In genomic region chr10:68075550-68076004, GRCh38 we compare ENCODE assay signal across 9 cellular contexts. TPM values are rescaled to one million over a fixed set of nuclear protein-coding genes. Genes with fewer than 3 reads are reported as not detected.
DNase-seq lines count a peak whose midpoint lies in the region; ATAC-seq, FAIRE-seq and TF ChIP-seq lines count a peak whose summit lies in the region.
"Had no signal": no experiment of that assay in that cellular context is flagged by ENCODE, and none has a peak within 500 bp of the region (broad histone marks: within the 10 kb centered on the region; RNA-seq: fewer than 3 reads in every experiment).

No MANE protein-coding gene starts in this region.

- H3K9ac ChIP-seq in adipocyte (ENCODE audit: low read length): peak overlapping the region; percentile 77
- peak overlapping the region; percentile 37; the same call in 1 of the 2 replicates for H3K9ac ChIP-seq in HepG2 (ENCODE audit: insufficient read depth, low read depth, low read length)

- no peak overlapping the region for H3K27ac ChIP-seq in HepG2 (ENCODE audit: extremely low read length, insufficient read depth, low read length)
- H3K27ac ChIP-seq in tibial artery: peak overlapping the region; percentile 64 to 99

- peaks cover 40% of the 10 kb centered on the region for H3K79me2 ChIP-seq in HepG2 (ENCODE audit: insufficient read depth, low read length)

- H3K27me3 Mint-ChIP-seq in activated naive CD4-positive, alpha-beta T cell treated with anti-CD3 and anti-CD28 coated beads for 36 hours (ENCODE audit: low read depth): no peaks in the 10 kb centered on the region

- no peaks in the 10 kb centered on the region for H3K9me3 Mint-ChIP-seq in activated naive CD4-positive, alpha-beta T cell treated with anti-CD3 and anti-CD28 coated beads for 36 hours

- no peak for DNase-seq in activated naive CD4-positive, alpha-beta T cell treated with anti-CD3 and anti-CD28 coated beads for 36 hours
- DNase-seq in activated naive CD4-positive, alpha-beta T cell (lab: John Stamatoyannopoulos, UW): no peak
- DNase-seq in adipocyte (ENCODE audit: low read depth) (no peak), HepG2 (ENCODE audit: low spot score) (no peak), tibial artery (no peak), NCI-H345 treated with DMSO at 0.1 percent for 48 hours (lab: John Stamatoyannopoulos, UW; ENCODE audit: unreplicated experiment) (no peak), T-helper 9 cell (no peak)

- H3K4me3 Mint-ChIP-seq in activated naive CD4-positive, alpha-beta T cell treated with anti-CD3 and anti-CD28 coated beads for 36 hours: peak overlapping the region; percentile 97

- no peaks in the 10 kb centered on the region for H3K9me3 ChIP-seq in adipocyte (ENCODE audit: control insufficient read depth, low read length)
- no peaks in the 10 kb centered on the region for H3K9me3 ChIP-seq in HepG2 (ENCODE audit: low read length)
- H3K9me3 ChIP-seq in tibial artery: no peaks in the 10 kb centered on the region

- peaks cover 32% of the 10 kb centered on the region for H3K4me1 Mint-ChIP-seq in activated naive CD4-positive, alpha-beta T cell treated with anti-CD3 and anti-CD28 coated beads for 36 hours (ENCODE audit: low read depth)

- ATAC-seq in HepG2: no peak
- ATAC-seq in GM18520 (IDR thresholded peaks at IDR 0.05; ENCODE audit: unreplicated experiment): no peak

- no peak for TF ChIP-seq POLR2A in HepG2 (IDR thresholded peaks at IDR 0.05; ENCODE audit: insufficient read depth in 1 of 2, low read depth in 2 of 2, low read length in 2 of 2)

- H2AFZ ChIP-seq in HepG2 (ENCODE audit: low read length): peak overlapping the region; percentile 100

- H3K27me3 ChIP-seq in adipocyte (replicated peaks; ENCODE audit: control insufficient read depth, insufficient read depth, low read length) (no peaks in the 10 kb centered on the region), HepG2 (ENCODE audit: control insufficient read depth in 1 of 2, insufficient read depth in 2 of 2, low read length in 2 of 2) (no peaks in the 10 kb centered on the region), tibial artery (no peaks in the 10 kb centered on the region)

- in situ Hi-C loops in HepG2 (cut with HindIII; ENCODE audit: extremely low pct_ligation_motif_present, low pct_unique_long_range_greater_than_20kb): no loop called here

- H3K36me3 Mint-ChIP-seq in activated naive CD4-positive, alpha-beta T cell treated with anti-CD3 and anti-CD28 coated beads for 36 hours (ENCODE audit: low read depth): peaks cover 6% of the 10 kb centered on the region

- POLR2A ChIA-PET in HepG2 (lab: Yijun Ruan, JAX): no interaction called here

- 33% methylated on average over 3 of the region's 3 CpGs for WGBS in HepG2 (ENCODE audit: low lambda C conversion rate)

- no TSS peak for BruUV-seq in HepG2 (replicated peaks; lab: Mats Ljungman, UMichigan)

- H3K27ac Mint-ChIP-seq in activated naive CD4-positive, alpha-beta T cell treated with anti-CD3 and anti-CD28 coated beads for 36 hours: peak overlapping the region; percentile 87

- TF ChIP-seq RAD21 in HepG2 (CRISPR knock-in tag; IDR thresholded peaks at IDR 0.05): no peak

- no peaks in the 10 kb centered on the region; the same call in 1 of the 2 replicates for H4K20me1 ChIP-seq in HepG2 (ENCODE audit: insufficient read depth, low read length)

- H3K4me3 ChIP-seq in adipocyte (ENCODE audit: low read length): peak overlapping the region; percentile 76
- peak overlapping the region in 1 of 3 experiments; percentile 53; a peak in 2 of 6 replicates for H3K4me3 ChIP-seq in HepG2 (replicated peaks in 1 of 3; ENCODE audit: insufficient read depth in 1 of 3, low read depth in 2 of 3, low read length in 3 of 3)
- H3K4me3 ChIP-seq in tibial artery: peak overlapping the region; percentile 72 to 99

- TF ChIP-seq CTCF in HepG2 (CRISPR knock-in tag; IDR thresholded peaks at IDR 0.05): no peak
- no peak for TF ChIP-seq CTCF in tibial artery (IDR thresholded peaks at IDR 0.05)

- peak overlapping the region; percentile 78 for H3K4me2 ChIP-seq in HepG2 (ENCODE audit: low read depth, low read length)

- FAIRE-seq in HepG2 (lab: Jason Lieb, UNC): no peak
- FAIRE-seq: G401.6 had no signal

- peaks cover 27% of the 10 kb centered on the region for H3K4me1 ChIP-seq in adipocyte (ENCODE audit: control insufficient read depth, insufficient read depth, low read length)
- peaks cover 37% of the 10 kb centered on the region for H3K4me1 ChIP-seq in HepG2 (ENCODE audit: insufficient read depth, low read length)
- peaks cover 0 to 37% (median 15%) of the 10 kb centered on the region in 4 donors for H3K4me1 ChIP-seq in tibial artery

- CTCF ChIA-PET in activated naive CD4-positive, alpha-beta T cell treated with anti-CD3 and anti-CD28 coated beads for 36 hours (lab: Charles Lee): interaction anchor here (0.6 kb wide), 2 partner anchors 171 to 258 kb away, joined by 3 to 6 read pairs; no protein-coding TSS in a partner anchor
- CTCF ChIA-PET in HepG2 (lab: Yijun Ruan, JAX; ENCODE audit: low intra/inter-chr PET ratio, low total read pairs): no interaction called here

- H3K36me3 ChIP-seq in adipocyte (ENCODE audit: control insufficient read depth, insufficient read depth, low read length, severe bottlenecking) (no peaks in the 10 kb centered on the region), HepG2 (replicated peaks in 1 of 2; ENCODE audit: control insufficient read depth in 1 of 2, insufficient read depth in 2 of 2, low read length in 2 of 2) (0 out of 5 replicates have a peak, but pooled peaks cover 0 to 10% of the 10 kb centered on the region in 2 experiments), tibial artery (no peaks in the 10 kb centered on the region)

- intact Hi-C loops in activated naive CD4-positive, alpha-beta T cell treated with anti-CD3 and anti-CD28 coated beads for 36 hours (cut with micrococcal nuclease): loop anchor here (1.0 to 5.0 kb wide), 7 partner anchors 191 to 825 kb away; partner anchors contain the start of genes CCAR1, DDX50, SIRT1 and SLC25A16
- intact Hi-C loops in HepG2 (cut with micrococcal nuclease; ENCODE audit: unreplicated experiment) (loop anchor here (10.0 kb wide), 2 partner anchors 51 to 221 kb away; no protein-coding TSS in a partner anchor), tibial artery (cut with DNase I; ENCODE audit: low total_unique reads) (loop anchor here (10.0 kb wide), 2 partner anchors 191 to 259 kb away; partner anchors contain the start of genes HNRNPH3, PBLD and SIRT1)

- TF ChIP-seq EP300 in HepG2 (IDR thresholded peaks at IDR 0.05; ENCODE audit: low read depth in 2 of 2, low read length in 2 of 2): no peak
- TF ChIP-seq EP300 in HepG2 (CRISPR knock-in tag; IDR thresholded peaks at IDR 0.05; ENCODE audit: borderline replicate concordance): no peak

RNA-seq across cellular contexts. Expression of gene HERC4, which starts 0.5 kb away (rescaled TPM):
- total RNA-seq in activated naive CD4-positive, alpha-beta T cell treated with anti-CD3 and anti-CD28 coated beads for 36 hours: 10 to 100 TPM; 42.2 to 45.0 TPM
- 20.0 and 20.2 TPM in 2 replicates for total RNA-seq in HepG2 (2016; rRNA removed; fragmentation: Illumina TruSeq; extraction: Trizol)
- 13.3 and 16.7 TPM in 2 replicates for total RNA-seq in HepG2 (2016; cell fraction: cytosol; rRNA removed; fragmentation: Illumina TruSeq; extraction: Trizol; ENCODE audit: low read depth)
- 19.5 and 21.2 TPM in 2 replicates for total RNA-seq in HepG2 (2016; cell fraction: insoluble cytoplasmic fraction; rRNA removed; fragmentation: Illumina TruSeq; extraction: Trizol)
- total RNA-seq in HepG2 (2016; cell fraction: membrane; rRNA removed; fragmentation: Illumina TruSeq; extraction: Trizol): 12.0 and 14.9 TPM in 2 replicates
- total RNA-seq in HepG2 (2016; cell fraction: nucleus; rRNA removed; fragmentation: Illumina TruSeq; extraction: Trizol): 40.9 and 41.7 TPM in 2 replicates
- polyA plus RNA-seq in HepG2 (2011; rRNA removed): 9.8 and 10.1 TPM in 2 replicates
- 2.5 and 4.7 TPM in 2 replicates for polyA plus RNA-seq in HepG2 (2011; cell fraction: cytosol; rRNA removed)
- polyA plus RNA-seq in HepG2 (2011; cell fraction: nucleus; rRNA removed): 12.8 and 18.8 TPM in 2 replicates
- polyA plus RNA-seq in HepG2 (2012): 15.3 and 17.7 TPM in 2 replicates
- polyA plus RNA-seq in HepG2 (2016; cell fraction: cytosol; fragmentation: Illumina TruSeq; extraction: Trizol; ENCODE audit: low read depth): 1.1 and 1.4 TPM in 2 replicates
- polyA plus RNA-seq in HepG2 (2016; cell fraction: insoluble cytoplasmic fraction; fragmentation: Illumina TruSeq; extraction: Trizol; ENCODE audit: low read depth): 14.6 and 14.9 TPM in 2 replicates
- polyA plus RNA-seq in HepG2 (2016; cell fraction: membrane; fragmentation: Illumina TruSeq; extraction: Trizol; ENCODE audit: low read depth): 1.9 and 2.3 TPM in 2 replicates
- 30.2 and 36.2 TPM in 2 replicates for polyA plus RNA-seq in HepG2 (2016; cell fraction: nucleus; fragmentation: Illumina TruSeq; extraction: Trizol; ENCODE audit: insufficient read depth, low read depth)
- polyA minus RNA-seq in HepG2 (2011; rRNA and poly(A)+ RNA removed; ENCODE audit: low replicate concordance): 6.1 and 29.6 TPM in 2 replicates
- 10.3 and 11.3 TPM in 2 replicates for polyA minus RNA-seq in HepG2 (2011; cell fraction: cytosol; rRNA and poly(A)+ RNA removed)
- polyA minus RNA-seq in HepG2 (2011; cell fraction: nucleus; rRNA and poly(A)+ RNA removed): 79.1 and 80.8 TPM in 2 replicates

RNA-seq across cellular contexts. Expression of gene MYPN, which starts 33.7 kb away (rescaled TPM):
- not detected for total RNA-seq in activated naive CD4-positive, alpha-beta T cell treated with anti-CD3 and anti-CD28 coated beads for 36 hours
- total RNA-seq in HepG2 (2016; rRNA removed; fragmentation: Illumina TruSeq; extraction: Trizol): not detected in 2 replicates
- not detected in 2 replicates for total RNA-seq in HepG2 (2016; cell fraction: cytosol; rRNA removed; fragmentation: Illumina TruSeq; extraction: Trizol; ENCODE audit: low read depth)
- total RNA-seq in HepG2 (2016; cell fraction: insoluble cytoplasmic fraction; rRNA removed; fragmentation: Illumina TruSeq; extraction: Trizol): 0.04 TPM in 1 of 2 replicates, not detected in the other
- not detected in 2 replicates for total RNA-seq in HepG2 (2016; cell fraction: membrane; rRNA removed; fragmentation: Illumina TruSeq; extraction: Trizol)
- total RNA-seq in HepG2 (2016; cell fraction: nucleus; rRNA removed; fragmentation: Illumina TruSeq; extraction: Trizol): not detected in 2 replicates
- polyA plus RNA-seq in HepG2 (2011; rRNA removed): 0.01 TPM in 1 of 2 replicates, not detected in the other
- 0.01 TPM in 1 of 2 replicates, not detected in the other for polyA plus RNA-seq in HepG2 (2011; cell fraction: cytosol; rRNA removed)
- not detected in 2 replicates for polyA plus RNA-seq in HepG2 (2011; cell fraction: nucleus; rRNA removed)
- not detected in 2 replicates for polyA plus RNA-seq in HepG2 (2012)
- not detected in 2 replicates for polyA plus RNA-seq in HepG2 (2016; cell fraction: cytosol; fragmentation: Illumina TruSeq; extraction: Trizol; ENCODE audit: low read depth)
- not detected in 2 replicates for polyA plus RNA-seq in HepG2 (2016; cell fraction: insoluble cytoplasmic fraction; fragmentation: Illumina TruSeq; extraction: Trizol; ENCODE audit: low read depth)
- polyA plus RNA-seq in HepG2 (2016; cell fraction: membrane; fragmentation: Illumina TruSeq; extraction: Trizol; ENCODE audit: low read depth): not detected in 2 replicates
- polyA plus RNA-seq in HepG2 (2016; cell fraction: nucleus; fragmentation: Illumina TruSeq; extraction: Trizol; ENCODE audit: insufficient read depth, low read depth): not detected in 2 replicates
- 77.2 TPM in 1 of 2 replicates, not detected in the other for polyA minus RNA-seq in HepG2 (2011; rRNA and poly(A)+ RNA removed; ENCODE audit: low replicate concordance)
- polyA minus RNA-seq in HepG2 (2011; cell fraction: cytosol; rRNA and poly(A)+ RNA removed): 0.18 and 0.20 TPM in 2 replicates
- 0.12 and 0.26 TPM in 2 replicates for polyA minus RNA-seq in HepG2 (2011; cell fraction: nucleus; rRNA and poly(A)+ RNA removed)
